Comparison of ENCODE assay signal across 18 cellular contexts in genomic region chr5:157196045-157196444, GRCh38. TPM values are rescaled to one million over a fixed set of nuclear protein-coding genes. Genes with fewer than 3 reads are reported as not detected.
DNase-seq lines count a peak whose midpoint lies in the region; ATAC-seq and TF ChIP-seq lines count a peak whose summit lies in the region.
"Had no signal": no experiment of that assay in that cellular context is flagged by ENCODE, and none has a peak within 500 bp of the region (broad histone marks: within the 10 kb centered on the region; RNA-seq: fewer than 3 reads in every experiment).

No MANE protein-coding gene starts in this region.

- H3K27ac Mint-ChIP-seq in activated naive CD4-positive, alpha-beta T cell treated with anti-CD3 and anti-CD28 coated beads, Interleukin-2, amount 50 U/mL, for 24 hours = peak overlapping the region; percentile 97
- H3K27ac Mint-ChIP-seq in activated T-helper 17 cell treated with anti-CD3 and anti-CD28 coated beads, Interleukin-2, amount 50 U/mL, for 72 hours = peak overlapping the region; percentile 86
- peak overlapping the region; percentile 31 for H3K27ac Mint-ChIP-seq in stimulated activated naive B cell treated with anti-CD40 and anti-IgM and Interleukin-4, amounts not matched to agents 10 μg/mL and 1 μg/mL and 100 μg/mL, for 72 hours
- H3K27ac Mint-ChIP-seq: dendritic cell treated with granulocyte-macrophage colony-stimulating factor and Interleukin-4, amounts not matched to agents 40 ng/mL and 50 ng/mL, for 4 days; GM23338 had no signal

- peaks cover 57% of the 10 kb centered on the region for H3K36me3 Mint-ChIP-seq in activated naive CD4-positive, alpha-beta T cell treated with anti-CD3 and anti-CD28 coated beads, Interleukin-2, amount 50 U/mL, for 24 hours
- H3K36me3 Mint-ChIP-seq in activated T-helper 17 cell treated with anti-CD3 and anti-CD28 coated beads, Interleukin-2, amount 50 U/mL, for 72 hours (ENCODE audit: low read depth) = peaks cover 100% of the 10 kb centered on the region
- H3K36me3 Mint-ChIP-seq in stimulated activated naive B cell treated with anti-CD40 and anti-IgM and Interleukin-4, amounts not matched to agents 10 μg/mL and 1 μg/mL and 100 μg/mL, for 72 hours = no peaks in the 10 kb centered on the region

- no peaks in the 10 kb centered on the region for H3K9me3 ChIP-seq in WERI-Rb-1 (ENCODE audit: severe bottlenecking)
- H3K9me3 ChIP-seq: right atrium auricular region, SJCRH30 had no signal

- H3K9me3 Mint-ChIP-seq in activated naive CD4-positive, alpha-beta T cell treated with anti-CD3 and anti-CD28 coated beads, Interleukin-2, amount 50 U/mL, for 24 hours = no peaks in the 10 kb centered on the region
- H3K9me3 Mint-ChIP-seq in activated T-helper 17 cell treated with anti-CD3 and anti-CD28 coated beads, Interleukin-2, amount 50 U/mL, for 72 hours = no peaks in the 10 kb centered on the region
- peaks cover 0 to 1% of the 10 kb centered on the region in 2 donors for H3K9me3 Mint-ChIP-seq in stimulated activated naive B cell treated with anti-CD40 and anti-IgM and Interleukin-4, amounts not matched to agents 10 μg/mL and 1 μg/mL and 100 μg/mL, for 72 hours
- H3K9me3 Mint-ChIP-seq: dendritic cell treated with granulocyte-macrophage colony-stimulating factor and Interleukin-4, amounts not matched to agents 40 ng/mL and 50 ng/mL, for 4 days; GM23338 had no signal

- H3K27me3 Mint-ChIP-seq in activated naive CD4-positive, alpha-beta T cell treated with anti-CD3 and anti-CD28 coated beads, Interleukin-2, amount 50 U/mL, for 24 hours = no peaks in the 10 kb centered on the region
- no peaks in the 10 kb centered on the region for H3K27me3 Mint-ChIP-seq in activated T-helper 17 cell treated with anti-CD3 and anti-CD28 coated beads, Interleukin-2, amount 50 U/mL, for 72 hours
- H3K27me3 Mint-ChIP-seq in stimulated activated naive B cell treated with anti-CD40 and anti-IgM and Interleukin-4, amounts not matched to agents 10 μg/mL and 1 μg/mL and 100 μg/mL, for 72 hours = no peaks in the 10 kb centered on the region

- H3K4me1 Mint-ChIP-seq in activated naive CD4-positive, alpha-beta T cell treated with anti-CD3 and anti-CD28 coated beads, Interleukin-2, amount 50 U/mL, for 24 hours = peaks cover 99% of the 10 kb centered on the region
- peaks cover 74% of the 10 kb centered on the region for H3K4me1 Mint-ChIP-seq in activated T-helper 17 cell treated with anti-CD3 and anti-CD28 coated beads, Interleukin-2, amount 50 U/mL, for 72 hours
- H3K4me1 Mint-ChIP-seq in stimulated activated naive B cell treated with anti-CD40 and anti-IgM and Interleukin-4, amounts not matched to agents 10 μg/mL and 1 μg/mL and 100 μg/mL, for 72 hours = peaks cover 7 to 8% of the 10 kb centered on the region in 2 donors
- H3K4me1 Mint-ChIP-seq: GM23338 had no signal

- H3K27ac ChIP-seq in WERI-Rb-1 = no peak overlapping the region
- H3K27ac ChIP-seq: right atrium auricular region, SJCRH30 had no signal

- H3K36me3 ChIP-seq in WERI-Rb-1 = no peaks in the 10 kb centered on the region
- H3K36me3 ChIP-seq: right atrium auricular region, SJCRH30 had no signal

- ATAC-seq in HG03354 (IDR thresholded peaks at IDR 0.05; ENCODE audit: poor library complexity, severe bottlenecking, unreplicated experiment) = peak; percentile 69
- no peak for ATAC-seq in activated T-helper 17 cell treated with anti-CD3 and anti-CD28 coated beads, Interleukin-2, amount 50 U/mL, for 72 hours (replicated peaks)
- no peak for ATAC-seq in stimulated activated naive B cell treated with anti-CD40 and anti-IgM and Interleukin-4, amounts not matched to agents 10 μg/mL and 1 μg/mL and 100 μg/mL, for 72 hours (replicated peaks)
- ATAC-seq: GM23338 had no signal

- peak overlapping the region; percentile 75 for H3K4me3 Mint-ChIP-seq in activated naive CD4-positive, alpha-beta T cell treated with anti-CD3 and anti-CD28 coated beads, Interleukin-2, amount 50 U/mL, for 24 hours
- peak overlapping the region; percentile 84 for H3K4me3 Mint-ChIP-seq in activated T-helper 17 cell treated with anti-CD3 and anti-CD28 coated beads, Interleukin-2, amount 50 U/mL, for 72 hours
- H3K4me3 Mint-ChIP-seq in stimulated activated naive B cell treated with anti-CD40 and anti-IgM and Interleukin-4, amounts not matched to agents 10 μg/mL and 1 μg/mL and 100 μg/mL, for 72 hours = no peak overlapping the region
- H3K4me3 Mint-ChIP-seq: dendritic cell treated with granulocyte-macrophage colony-stimulating factor and Interleukin-4, amounts not matched to agents 40 ng/mL and 50 ng/mL, for 4 days; GM23338 had no signal

- H3K27me3 ChIP-seq in WERI-Rb-1 (ENCODE audit: insufficient read depth, low read depth, severe bottlenecking) = no peaks in the 10 kb centered on the region
- H3K27me3 ChIP-seq: right atrium auricular region, SJCRH30 had no signal

- no peak for DNase-seq in activated naive CD4-positive, alpha-beta T cell treated with Interleukin-2 at 50 U/mL for 16 hours
- no peak for DNase-seq in stimulated activated naive B cell treated with anti-CD40 and anti-IgM and Interleukin-4, amounts not matched to agents 10 μg/mL and 1 μg/mL and 100 μg/mL, for 72 hours
- no peak for DNase-seq in WERI-Rb-1
- DNase-seq in stimulated activated CD8-positive, alpha-beta memory T cell treated with anti-CD3 and anti-CD28 coated beads, Interleukin-4, amount 100 ng/mL, for 48 hours = no peak
- DNase-seq in NCI-H146 (lab: John Stamatoyannopoulos, UW) = no peak
- DNase-seq: AML-193, KBM-7, mesenchymal stem cell, NCI-H1417 treated with DMSO at 0.1 percent for 48 hours, NCI-H345, SJCRH30 had no signal

- H3K4me3 ChIP-seq in WERI-Rb-1 (ENCODE audit: low read depth, low read length) = no peak overlapping the region
- H3K4me3 ChIP-seq: GM23338, right atrium auricular region, SJCRH30 had no signal

- no peak for TF ChIP-seq CTCF in WERI-Rb-1 (IDR thresholded peaks at IDR 0.05; ENCODE audit: low read depth, low read length)

RNA-seq across cellular contexts. Expression of gene ITK, which starts 15.4 kb away (rescaled TPM):
- 100 to 1,000 TPM; 144 to 277 TPM for total RNA-seq in activated T-helper 17 cell treated with anti-CD3 and anti-CD28 coated beads, Interleukin-2, amount 50 U/mL, for 72 hours
- total RNA-seq: GM23338, SJCRH30 had no signal

RNA-seq across cellular contexts. Expression of gene GARIN3, which starts 30.0 kb away (rescaled TPM):
- total RNA-seq in activated T-helper 17 cell treated with anti-CD3 and anti-CD28 coated beads, Interleukin-2, amount 50 U/mL, for 72 hours = under 1 TPM; 0.09 to 0.85 TPM
- total RNA-seq: GM23338, right atrium auricular region, SJCRH30, urinary bladder had no signal

RNA-seq across cellular contexts. Expression of gene MED7, which starts 53.4 kb away (rescaled TPM):
- total RNA-seq in activated T-helper 17 cell treated with anti-CD3 and anti-CD28 coated beads, Interleukin-2, amount 50 U/mL, for 72 hours = 10 to 100 TPM in 1 of 2 donors, 1 to 10 TPM in 1; 9.3 to 20.3 TPM

Comparison
In these comparisons a context has a peak if more than half of its experiments do, and no peak if none do; other contexts are left out.
1. H3K27ac Mint-ChIP-seq: peak in every context shown above with its lines; median percentile 97 in activated naive CD4-positive, alpha-beta T cell treated with anti-CD3 and anti-CD28 coated beads, Interleukin-2, amount 50 U/mL, for 24 hours; 86 in activated T-helper 17 cell treated with anti-CD3 and anti-CD28 coated beads, Interleukin-2, amount 50 U/mL, for 72 hours; 31 in stimulated activated naive B cell treated with anti-CD40 and anti-IgM and Interleukin-4, amounts not matched to agents 10 μg/mL and 1 μg/mL and 100 μg/mL, for 72 hours.
2. H3K4me3 Mint-ChIP-seq: peak in activated naive CD4-positive, alpha-beta T cell treated with anti-CD3 and anti-CD28 coated beads, Interleukin-2, amount 50 U/mL, for 24 hours (single experiment) and activated T-helper 17 cell treated with anti-CD3 and anti-CD28 coated beads, Interleukin-2, amount 50 U/mL, for 72 hours (single experiment); none in stimulated activated naive B cell treated with anti-CD40 and anti-IgM and Interleukin-4, amounts not matched to agents 10 μg/mL and 1 μg/mL and 100 μg/mL, for 72 hours (0 of 2).